ENCODE assay signal across 29 cellular contexts in the genomic region with DNA sequence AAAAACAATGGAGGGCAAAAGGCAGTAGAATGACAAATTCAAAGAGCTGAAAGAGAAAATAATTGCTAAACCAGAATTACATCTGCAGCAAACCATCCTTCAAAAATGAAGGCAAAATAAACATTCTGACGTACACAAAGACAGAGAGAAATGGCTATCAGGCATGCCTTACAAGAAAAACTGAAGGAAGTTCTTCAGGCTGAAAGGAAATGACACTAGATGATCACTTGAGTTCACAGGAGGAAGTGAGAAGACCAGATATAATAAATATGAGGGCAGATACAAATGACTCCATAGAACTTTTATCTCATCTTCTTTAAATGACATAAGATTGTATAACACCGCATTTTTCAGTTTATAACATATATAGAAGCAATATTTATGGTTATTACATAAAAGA. TPM values are rescaled to one million over a fixed set of nuclear protein-coding genes. Genes with fewer than 3 reads are reported as not detected.
DNase-seq lines count a peak whose midpoint lies in the region; ATAC-seq, FAIRE-seq and TF ChIP-seq lines count a peak whose summit lies in the region.
"Had no signal": no experiment of that assay in that cellular context is flagged by ENCODE, and none has a peak within 500 bp of the region (broad histone marks: within the 10 kb centered on the region; RNA-seq: fewer than 3 reads in every experiment).

No MANE protein-coding gene starts in this region.

- H3K4me1 ChIP-seq in PC-3 (ENCODE audit: insufficient read depth, low read length) (no peaks in the 10 kb centered on the region), mucosa of descending colon (ENCODE audit: low read depth) (no peaks in the 10 kb centered on the region)
- H3K4me1 ChIP-seq: left lung, neural progenitor cell, prostate gland, suprapubic skin had no signal

- H4K20me1 ChIP-seq in PC-3 (ENCODE audit: low read length), result no peaks in the 10 kb centered on the region

- intact Hi-C loops in activated B cell treated with CpG ODN at 0.5 μM for 24 hours (cut with micrococcal nuclease), result no loop called here
- intact Hi-C loops in PC-3 (cut with micrococcal nuclease), result no loop called here
- intact Hi-C loops in mucosa of descending colon (cut with DNase I, micrococcal nuclease), result no loop called here

- ATAC-seq in activated B cell treated with CpG ODN at 0.5 μM for 24 hours (ENCODE audit: low read depth) (no peak), naive B cell (ENCODE audit: low read depth in 2 of 2) (peak; percentile 98), PC-3 (no peak), mucosa of descending colon (no peak)
- ATAC-seq: activated CD8-positive, alpha-beta T cell treated with anti-CD3 and anti-CD28 coated beads, Interleukin-2, amount 10 ng/mL, durations not matched to agents 7 days and 5 days; left lung had no signal

- H3K4me3 Mint-ChIP-seq in activated B cell treated with CpG ODN at 0.5 μM for 24 hours, result peak overlapping the region; percentile 25
- H3K4me3 Mint-ChIP-seq in naive B cell, result peak overlapping the region in 6 of 8 donors; percentile 38 to 66 (median 54)
- H3K4me3 Mint-ChIP-seq: activated CD8-positive, alpha-beta T cell treated with anti-CD3 and anti-CD28 coated beads, Interleukin-2, amount 10 ng/mL, durations not matched to agents 7 days and 5 days; CD8-positive, alpha-beta memory T cell; HFFc6; neural progenitor cell had no signal

- no peaks in the 10 kb centered on the region for H3K79me2 ChIP-seq in PC-3 (ENCODE audit: low read length)

- no peaks in the 10 kb centered on the region for H3K9me2 ChIP-seq in PC-3 (replicated peaks; ENCODE audit: low read length)

- H3K27ac Mint-ChIP-seq in activated B cell treated with CpG ODN at 0.5 μM for 24 hours, result peak overlapping the region; percentile 5
- peak overlapping the region; percentile 67 to 94 (median 84) for H3K27ac Mint-ChIP-seq in naive B cell
- H3K27ac Mint-ChIP-seq: activated CD8-positive, alpha-beta T cell treated with anti-CD3 and anti-CD28 coated beads, Interleukin-2, amount 10 ng/mL, durations not matched to agents 7 days and 5 days; CD8-positive, alpha-beta memory T cell; HFFc6; neural progenitor cell had no signal

- POLR2A ChIA-PET in activated B cell treated with CpG ODN at 0.5 μM for 24 hours (lab: Charles Lee), result no interaction called here
- POLR2A ChIA-PET in PC-3 (lab: Charles Lee; ENCODE audit: unreplicated experiment), result no interaction called here

- no peak overlapping the region for H3K4me2 ChIP-seq in PC-3 (ENCODE audit: low read length)
- H3K4me2 ChIP-seq: KMS-11, neural progenitor cell had no signal

- CTCF ChIA-PET in activated B cell treated with CpG ODN at 0.5 μM for 24 hours (lab: Charles Lee) (no interaction called here), PC-3 (lab: Charles Lee) (no interaction called here)

- H3F3A ChIP-seq in PC-3 (ENCODE audit: low read length, unreplicated experiment), result no peaks in the 10 kb centered on the region

- H3K36me3 Mint-ChIP-seq in activated B cell treated with CpG ODN at 0.5 μM for 24 hours (ENCODE audit: low read depth), result no peaks in the 10 kb centered on the region
- H3K36me3 Mint-ChIP-seq in naive B cell, result peaks cover 4 to 21% of the 10 kb centered on the region in 2 donors
- H3K36me3 Mint-ChIP-seq: neural progenitor cell had no signal

- H3K27me3 ChIP-seq in PC-3 (ENCODE audit: low read length), result no peaks in the 10 kb centered on the region
- H3K27me3 ChIP-seq: left lung, neural progenitor cell, suprapubic skin had no signal

- no peak for TF ChIP-seq POLR2A in H54 (IDR thresholded peaks at IDR 0.05; ENCODE audit: low read depth, low read length)

- H3K36me3 ChIP-seq in PC-3 (ENCODE audit: low read depth, low read length), result no peaks in the 10 kb centered on the region
- H3K36me3 ChIP-seq in mucosa of descending colon (ENCODE audit: low read depth), result no peaks in the 10 kb centered on the region
- H3K36me3 ChIP-seq: left lung, neural progenitor cell, prostate gland, suprapubic skin had no signal

- H3K9me3 Mint-ChIP-seq in activated B cell treated with CpG ODN at 0.5 μM for 24 hours, result no peaks in the 10 kb centered on the region
- H3K9me3 Mint-ChIP-seq in naive B cell, result peaks cover 0 to 12% (median 8%) of the 10 kb centered on the region in 7 donors
- H3K9me3 Mint-ChIP-seq: CD8-positive, alpha-beta memory T cell; HFFc6; neural progenitor cell had no signal

- TF ChIP-seq CTCF in activated B cell treated with CpG ODN at 0.5 μM for 24 hours (IDR thresholded peaks at IDR 0.05), result no peak
- TF ChIP-seq CTCF in PC-3 (conservative IDR thresholded peaks at IDR 0.05; ENCODE audit: low read depth, low read length), result no peak
- TF ChIP-seq CTCF in mucosa of descending colon (IDR thresholded peaks at IDR 0.05), result no peak

- H3K9me3 ChIP-seq in PC-3 (ENCODE audit: low read length) (no peaks in the 10 kb centered on the region), mucosa of descending colon (no peaks in the 10 kb centered on the region)
- H3K9me3 ChIP-seq: left lung, prostate gland, suprapubic skin had no signal

- peaks cover 10% of the 10 kb centered on the region for H3K4me1 Mint-ChIP-seq in activated B cell treated with CpG ODN at 0.5 μM for 24 hours
- H3K4me1 Mint-ChIP-seq in naive B cell, result peaks cover 11 to 13% (median 12%) of the 10 kb centered on the region in 3 donors
- H3K4me1 Mint-ChIP-seq: CD8-positive, alpha-beta memory T cell; neural progenitor cell had no signal

- no peak overlapping the region for H3K9ac ChIP-seq in PC-3 (ENCODE audit: low read length)
- H3K9ac ChIP-seq: KMS-11, neural progenitor cell had no signal

- H3K27me3 Mint-ChIP-seq in activated B cell treated with CpG ODN at 0.5 μM for 24 hours (no peaks in the 10 kb centered on the region), naive B cell (no peaks in the 10 kb centered on the region)
- H3K27me3 Mint-ChIP-seq: CD8-positive, alpha-beta memory T cell had no signal

- no TSS peak for BruUV-seq in PC-3 (replicated peaks; lab: Mats Ljungman, UMichigan)

- FAIRE-seq in H54 (lab: Jason Lieb, UNC) (no peak), HTR-8/SVneo (lab: Jason Lieb, UNC) (no peak)
- FAIRE-seq: astrocyte, RCC 7860 had no signal

- H3K4me3 ChIP-seq in PC-3 (ENCODE audit: low read length) (no peak overlapping the region), mucosa of descending colon (no peak overlapping the region)
- H3K4me3 ChIP-seq: left lung, neural progenitor cell, prostate gland, SK-N-MC, suprapubic skin had no signal

- no peak overlapping the region for H3K27ac ChIP-seq in PC-3 (ENCODE audit: low read length)
- H3K27ac ChIP-seq: KMS-11, left lung, neural progenitor cell, prostate gland, SK-N-MC, suprapubic skin had no signal

- H2AFZ ChIP-seq in PC-3 (ENCODE audit: low read length), result no peak overlapping the region
- H2AFZ ChIP-seq: neural progenitor cell had no signal

- DNase-seq in GF-D8 (lab: John Stamatoyannopoulos, UW) (peak; percentile 21), NAMALWA (ENCODE audit: low spot score) (peak; percentile 11), activated B cell treated with CpG ODN at 0.5 μM for 24 hours (no peak), naive B cell (peak; percentile 41), PC-3 (no peak), H54 (ENCODE audit: insufficient read length, low spot score) (no peak), HTR-8/SVneo (ENCODE audit: insufficient read length, low spot score) (no peak), mucosa of descending colon (no peak)
- DNase-seq: activated CD4-positive, CD25-positive, alpha-beta regulatory T cell; activated CD8-positive, alpha-beta T cell treated with anti-CD3 and anti-CD28 coated beads, Interleukin-2, amount 10 ng/mL, durations not matched to agents 7 days and 5 days; activated naive CD4-positive, alpha-beta T cell treated with Interleukin-2 at 50 U/mL for 16 hours; activated T-cell treated with anti-CD3 and anti-CD28 coated beads, Interleukin-2, amount 50 U/mL, for 1 hour; CD8-positive, alpha-beta memory T cell; cerebellar nuclear complex; effector CD4-positive, alpha-beta T cell; foreskin melanocyte; HFFc6; left lung; NCI-H1105; NCI-H2029; NCI-H82; T-helper 2 cell had no signal

RNA-seq across cellular contexts. Expression of a gene that starts 30.0 kb away (rescaled TPM):
- total RNA-seq in activated B cell treated with CpG ODN at 0.5 μM for 24 hours (5.3 and 6.0 TPM in 2 replicates), PC-3 (2014; rRNA removed) (2.6 and 3.2 TPM in 2 replicates), mucosa of descending colon (1 to 10 TPM; 2.4 to 2.7 (median 2.6) TPM)
- 1 to 10 TPM in 4 of 6 donors, under 1 TPM in 2; 0.65 to 1.7 (median 1.1) TPM for polyA plus RNA-seq in naive B cell (ENCODE audit: low read depth in 6 of 6)

RNA-seq across cellular contexts. Expression of a gene that starts 30.3 kb away (rescaled TPM):
- 13.3 and 14.5 TPM in 2 replicates for total RNA-seq in activated B cell treated with CpG ODN at 0.5 μM for 24 hours
- 10 to 100 TPM in 2 of 6 donors, 1 to 10 TPM in 4; 6.1 to 15.2 (median 8.5) TPM for polyA plus RNA-seq in naive B cell (ENCODE audit: low read depth in 6 of 6)
- 28.2 and 31.8 TPM in 2 replicates for total RNA-seq in PC-3 (2014; rRNA removed)
- 1 to 10 TPM; 5.3 to 9.1 (median 6.6) TPM for total RNA-seq in mucosa of descending colon

Comparison
In these comparisons a context has a peak if more than half of its experiments do, and no peak if none do; other contexts are left out.
1. DNase-seq: peak in GF-D8 (single experiment), NAMALWA (single experiment) and naive B cell (single experiment); none in activated B cell treated with CpG ODN at 0.5 μM for 24 hours (single experiment), PC-3 (single experiment), H54 (single experiment), HTR-8/SVneo (single experiment) and mucosa of descending colon (0 of 3).
2. ATAC-seq: peak in naive B cell (2 of 2); none in activated B cell treated with CpG ODN at 0.5 μM for 24 hours (single experiment), PC-3 (single experiment) and mucosa of descending colon (single experiment).